10 cellular contexts compared by ENCODE assay signal in genomic region chr22:23223566-23224317, GRCh38. TPM values are rescaled to one million over a fixed set of nuclear protein-coding genes. Genes with fewer than 3 reads are reported as not detected.
DNase-seq lines count a peak whose midpoint lies in the region; ATAC-seq and TF ChIP-seq lines count a peak whose summit lies in the region.
"Had no signal": no experiment of that assay in that cellular context is flagged by ENCODE, and none has a peak within 500 bp of the region (broad histone marks: within the 10 kb centered on the region; RNA-seq: fewer than 3 reads in every experiment).

No MANE protein-coding gene starts in this region.

- CTCF ChIA-PET in activated CD8-positive, alpha-beta T cell treated with anti-CD3 and anti-CD28 coated beads for 36 hours (lab: Charles Lee): interaction anchor here (1.6 kb wide), 1 partner anchor 13 kb away, joined by 4 read pairs; no protein-coding TSS in a partner anchor

- WGBS in prostate gland: 82% methylated on average over 12 of the region's 12 CpGs

- no peak for ATAC-seq in activated CD8-positive, alpha-beta T cell treated with anti-CD3 and anti-CD28 coated beads for 36 hours
- no peak for ATAC-seq in HG03135 (IDR thresholded peaks at IDR 0.05; ENCODE audit: unreplicated experiment)

- no peaks in the 10 kb centered on the region for H3K36me3 ChIP-seq in prostate gland

- H3K9me3 Mint-ChIP-seq in activated CD8-positive, alpha-beta T cell treated with anti-CD3 and anti-CD28 coated beads for 36 hours: peaks cover 10% of the 10 kb centered on the region

- peaks cover 17% of the 10 kb centered on the region for H3K36me3 Mint-ChIP-seq in activated CD8-positive, alpha-beta T cell treated with anti-CD3 and anti-CD28 coated beads for 36 hours (ENCODE audit: low read depth)

- no peaks in the 10 kb centered on the region for H3K27me3 Mint-ChIP-seq in activated CD8-positive, alpha-beta T cell treated with anti-CD3 and anti-CD28 coated beads for 36 hours

- no peaks in the 10 kb centered on the region for H3K27me3 ChIP-seq in prostate gland (replicated peaks; ENCODE audit: insufficient read depth)

- H3K4me3 ChIP-seq in skin epidermis: no peak overlapping the region
- no peak overlapping the region for H3K4me3 ChIP-seq in prostate gland

- TF ChIP-seq POLR2A in prostate gland (IDR thresholded peaks at IDR 0.05): no peak

- peak in 52 of 76 experiments; percentile 6 to 68 (median 34) for DNase-seq in HUDEP-2 (lab: John Stamatoyannopoulos, UW; ENCODE audit: unreplicated experiment in 76 of 76)
- no peak for DNase-seq in activated CD8-positive, alpha-beta T cell treated with anti-CD3 and anti-CD28 coated beads for 36 hours
- peak; percentile 65 for DNase-seq in inferior parietal cortex (ENCODE audit: extremely low spot score)
- no peak for DNase-seq in prostate gland (ENCODE audit: low spot score)
- no peak for DNase-seq in ureter (ENCODE audit: low spot score)
- DNase-seq in NCI-H526 treated with DMSO at 0.1 percent for 48 hours (lab: John Stamatoyannopoulos, UW): no peak
- DNase-seq: activated naive CD4-positive, alpha-beta T cell; NCI-H226 had no signal

- POLR2A ChIA-PET in activated CD8-positive, alpha-beta T cell treated with anti-CD3 and anti-CD28 coated beads for 36 hours (lab: Charles Lee): no interaction called here

- H3K4me3 Mint-ChIP-seq in activated CD8-positive, alpha-beta T cell treated with anti-CD3 and anti-CD28 coated beads for 36 hours: no peak overlapping the region

- no peaks in the 10 kb centered on the region for H3K9me3 ChIP-seq in prostate gland

- H3K27ac ChIP-seq in skin epidermis (peak overlapping the region in 15 of 21 experiments; percentile 12 to 86 (median 71)), prostate gland (no peak overlapping the region)

- intact Hi-C loops in activated CD8-positive, alpha-beta T cell treated with anti-CD3 and anti-CD28 coated beads for 36 hours (cut with micrococcal nuclease): no loop called here
- intact Hi-C loops in prostate gland (cut with DNase I): no loop called here

- H3K4me1 Mint-ChIP-seq in activated CD8-positive, alpha-beta T cell treated with anti-CD3 and anti-CD28 coated beads for 36 hours (ENCODE audit: low read depth): peaks cover 88% of the 10 kb centered on the region

- peak overlapping the region; percentile 17 for H3K27ac Mint-ChIP-seq in activated CD8-positive, alpha-beta T cell treated with anti-CD3 and anti-CD28 coated beads for 36 hours

- no peak for TF ChIP-seq CTCF in activated CD8-positive, alpha-beta T cell treated with anti-CD3 and anti-CD28 coated beads for 36 hours (IDR thresholded peaks at IDR 0.05)
- TF ChIP-seq CTCF in prostate gland (IDR thresholded peaks at IDR 0.05): no peak

- peaks cover 7% of the 10 kb centered on the region for H3K4me1 ChIP-seq in prostate gland (replicated peaks)

RNA-seq across cellular contexts. Expression of gene BCR, which starts 43.4 kb away (rescaled TPM):
- total RNA-seq in activated CD8-positive, alpha-beta T cell treated with anti-CD3 and anti-CD28 coated beads for 36 hours: 10 to 100 TPM; 30.4 to 32.0 TPM
- total RNA-seq in prostate gland (10 to 100 TPM; 32.7 to 88.8 TPM), ureter (88.0 TPM)

Comparison
In these comparisons a context has a peak if more than half of its experiments do, and no peak if none do; other contexts are left out.
1. DNase-seq: peak in HUDEP-2 (52 of 76) and inferior parietal cortex (single experiment); none in activated CD8-positive, alpha-beta T cell treated with anti-CD3 and anti-CD28 coated beads for 36 hours (single experiment), prostate gland (single experiment), ureter (single experiment) and NCI-H526 treated with DMSO at 0.1 percent for 48 hours (single experiment).
2. H3K27ac ChIP-seq: peak in skin epidermis (15 of 21); none in prostate gland (0 of 2).